20 cellular contexts compared by ENCODE assay signal in the genomic region with DNA sequence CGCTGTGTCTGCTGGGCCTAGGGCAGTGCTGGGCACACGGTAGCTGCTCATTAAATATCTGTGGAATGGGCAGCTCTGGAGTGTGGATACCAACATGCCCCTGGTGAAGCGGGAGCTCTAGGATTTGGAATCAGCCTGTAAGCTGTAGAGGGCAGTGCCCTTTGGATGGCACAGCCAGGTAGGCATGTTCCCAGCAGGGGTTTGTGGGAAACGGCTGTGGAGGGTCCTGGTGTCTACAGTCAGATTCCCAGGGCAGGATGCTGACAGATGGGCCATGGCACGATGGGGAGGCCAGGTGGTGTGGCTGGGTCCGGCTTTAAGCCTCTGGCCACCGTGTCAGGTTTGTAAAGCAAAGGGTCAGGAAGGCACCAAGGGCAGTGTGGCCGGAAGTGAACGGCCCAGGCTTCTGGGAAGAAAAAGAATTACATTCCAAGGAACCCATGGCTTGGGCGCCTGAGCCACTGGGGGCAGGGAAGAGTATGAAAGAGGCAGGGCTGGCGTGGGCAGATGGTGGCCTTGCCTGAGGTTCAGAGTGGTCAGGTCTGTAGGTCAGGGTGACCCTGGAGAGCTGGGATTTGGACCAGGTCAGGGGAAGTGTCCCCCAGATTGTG. TPM values are rescaled to one million over a fixed set of nuclear protein-coding genes. Genes with fewer than 3 reads are reported as not detected.
DNase-seq lines count a peak whose midpoint lies in the region; ATAC-seq, FAIRE-seq and TF ChIP-seq lines count a peak whose summit lies in the region.
"Had no signal": no experiment of that assay in that cellular context is flagged by ENCODE, and none has a peak within 500 bp of the region (broad histone marks: within the 10 kb centered on the region; RNA-seq: fewer than 3 reads in every experiment).

No MANE protein-coding gene starts in this region.

- H3K27ac ChIP-seq in HepG2 (ENCODE audit: extremely low read length, insufficient read depth, low read length) (no peak overlapping the region), right lobe of liver (no peak overlapping the region), SJCRH30 (peak overlapping the region; percentile 9; the same call in 1 of the 2 replicates)
- H3K27ac ChIP-seq: BLaER1 had no signal

- no peak overlapping the region for H2AFZ ChIP-seq in HepG2 (ENCODE audit: low read length)

- H3K27me3 ChIP-seq in HepG2 (ENCODE audit: control insufficient read depth in 1 of 2, insufficient read depth in 2 of 2, low read length in 2 of 2), result peaks cover 0 to 18% of the 10 kb centered on the region in 2 experiments; a peak in 1 of 5 replicates
- H3K27me3 ChIP-seq in right lobe of liver, result no peaks in the 10 kb centered on the region
- no peaks in the 10 kb centered on the region for H3K27me3 ChIP-seq in SJCRH30
- H3K27me3 ChIP-seq: BLaER1 had no signal

- H3K9ac ChIP-seq in HepG2 (ENCODE audit: insufficient read depth, low read depth, low read length), result no peak overlapping the region
- H3K9ac ChIP-seq: BLaER1 had no signal

- H3K4me1 ChIP-seq in HepG2 (ENCODE audit: insufficient read depth, low read length) (peaks cover 59% of the 10 kb centered on the region), right lobe of liver (peaks cover 0 to 3% (median 0%) of the 10 kb centered on the region in 4 donors), SJCRH30 (peaks cover 39% of the 10 kb centered on the region)

- WGBS in HepG2 (ENCODE audit: low lambda C conversion rate), result 34% methylated on average over 11 of the region's 11 CpGs
- WGBS in right lobe of liver (ENCODE audit: insufficient coverage, low coverage, low lambda C conversion rate, missing lambda C conversion rate), result 58% methylated on average over 8 of the region's 11 CpGs

- H3K4me2 ChIP-seq in HepG2 (ENCODE audit: low read depth, low read length), result no peak overlapping the region
- H3K4me2 ChIP-seq: BLaER1 had no signal

- H3K36me3 ChIP-seq in HepG2 (replicated peaks in 1 of 2; ENCODE audit: control insufficient read depth in 1 of 2, insufficient read depth in 2 of 2, low read length in 2 of 2), result no peaks in the 10 kb centered on the region
- H3K36me3 ChIP-seq in right lobe of liver, result no peaks in the 10 kb centered on the region
- H3K36me3 ChIP-seq in SJCRH30, result no peaks in the 10 kb centered on the region
- H3K36me3 ChIP-seq: BLaER1 had no signal

- no peak for TF ChIP-seq POLR2A in HepG2 (IDR thresholded peaks at IDR 0.05; ENCODE audit: insufficient read depth in 1 of 2, low read depth in 2 of 2, low read length in 2 of 2)
- TF ChIP-seq POLR2A in right lobe of liver (IDR thresholded peaks at IDR 0.05), result no peak

- intact Hi-C loops in HepG2 (cut with micrococcal nuclease; ENCODE audit: unreplicated experiment), result no loop called here
- intact Hi-C loops in right lobe of liver (cut with DNase I), result loop anchor here in 1 of 2 donors (5.0 kb wide), 1 partner anchor 86 kb away; a partner anchor contains a TSS

- peaks cover 15% of the 10 kb centered on the region for H3K4me1 Mint-ChIP-seq in nephron
- H3K4me1 Mint-ChIP-seq in naive thymus-derived CD8-positive, alpha-beta T cell, result peaks cover 2 to 9% (median 6%) of the 10 kb centered on the region in 4 donors

- H4K20me1 ChIP-seq in HepG2 (ENCODE audit: insufficient read depth, low read length), result no peaks in the 10 kb centered on the region
- H4K20me1 ChIP-seq: BLaER1 had no signal

- FAIRE-seq in HepG2 (lab: Jason Lieb, UNC), result no peak
- FAIRE-seq: GM12891 had no signal

- no peak for TF ChIP-seq RAD21 in HepG2 (CRISPR knock-in tag; IDR thresholded peaks at IDR 0.05)

- TF ChIP-seq CTCF in HepG2 (CRISPR knock-in tag; IDR thresholded peaks at IDR 0.05) (no peak), right lobe of liver (IDR thresholded peaks at IDR 0.05) (no peak), nephron (IDR thresholded peaks at IDR 0.05; ENCODE audit: unreplicated experiment in 3 of 3) (no peak)

- H3K9me3 ChIP-seq in HepG2 (ENCODE audit: low read length) (no peaks in the 10 kb centered on the region), right lobe of liver (no peaks in the 10 kb centered on the region), SJCRH30 (replicated peaks) (no peaks in the 10 kb centered on the region)
- H3K9me3 ChIP-seq: BLaER1 had no signal

- H3K9me3 Mint-ChIP-seq in nephron, result no peaks in the 10 kb centered on the region
- H3K9me3 Mint-ChIP-seq in naive thymus-derived CD8-positive, alpha-beta T cell, result no peaks in the 10 kb centered on the region
- H3K9me3 Mint-ChIP-seq: CD4-positive, alpha-beta memory T cell; HFFc6 had no signal

- peak overlapping the region in 1 of 3 experiments; percentile 26 for H3K4me3 Mint-ChIP-seq in nephron
- no peak overlapping the region for H3K4me3 Mint-ChIP-seq in naive thymus-derived CD8-positive, alpha-beta T cell
- H3K4me3 Mint-ChIP-seq: CD4-positive, alpha-beta memory T cell; HFFc6 had no signal

- CTCF ChIA-PET in HepG2 (lab: Yijun Ruan, JAX; ENCODE audit: low intra/inter-chr PET ratio, low total read pairs), result no interaction called here

- BruUV-seq in HepG2 (replicated peaks; lab: Mats Ljungman, UMichigan), result no TSS peak

- in situ Hi-C loops in HepG2 (cut with HindIII; ENCODE audit: extremely low pct_ligation_motif_present, low pct_unique_long_range_greater_than_20kb), result no loop called here

- ATAC-seq in HepG2 (no peak), right lobe of liver (no peak), HG03469 (IDR thresholded peaks at IDR 0.05; ENCODE audit: unreplicated experiment) (no peak), GM21717 (IDR thresholded peaks at IDR 0.05; ENCODE audit: unreplicated experiment) (no peak)
- no peak for ATAC-seq in naive thymus-derived CD8-positive, alpha-beta T cell
- ATAC-seq: PC-3 had no signal

- POLR2A ChIA-PET in HepG2 (lab: Yijun Ruan, JAX), result interaction anchor here (4.7 kb wide), 1 partner anchor 86 kb away, joined by 58 read pairs; a partner anchor contains a TSS
- POLR2A ChIA-PET in naive thymus-derived CD8-positive, alpha-beta T cell (lab: Charles Lee), result no interaction called here

- peaks cover 4% of the 10 kb centered on the region for H3K27me3 Mint-ChIP-seq in nephron (ENCODE audit: low read depth)
- H3K27me3 Mint-ChIP-seq in naive thymus-derived CD8-positive, alpha-beta T cell, result peaks cover 0 to 3% (median 0%) of the 10 kb centered on the region in 5 donors

- H3K79me2 ChIP-seq in HepG2 (ENCODE audit: insufficient read depth, low read length), result no peaks in the 10 kb centered on the region

- TF ChIP-seq EP300 in HepG2 (IDR thresholded peaks at IDR 0.05; ENCODE audit: low read depth in 2 of 2, low read length in 2 of 2), result no peak
- TF ChIP-seq EP300 in HepG2 (CRISPR knock-in tag; IDR thresholded peaks at IDR 0.05; ENCODE audit: borderline replicate concordance), result no peak

- H3K27ac Mint-ChIP-seq in nephron, result peak overlapping the region; percentile 19 to 70 (median 26)
- H3K27ac Mint-ChIP-seq in naive thymus-derived CD8-positive, alpha-beta T cell, result no peak overlapping the region
- H3K27ac Mint-ChIP-seq: CD4-positive, alpha-beta memory T cell; HFFc6 had no signal

- H3K4me3 ChIP-seq in HepG2 (replicated peaks in 1 of 3; ENCODE audit: insufficient read depth in 1 of 3, low read depth in 2 of 3, low read length in 3 of 3) (no peak overlapping the region), right lobe of liver (no peak overlapping the region), SJCRH30 (no peak overlapping the region)
- H3K4me3 ChIP-seq: BLaER1 had no signal

- DNase-seq in HepG2 (ENCODE audit: low spot score) (no peak), right lobe of liver (no peak), SJCRH30 (no peak)
- DNase-seq in naive thymus-derived CD8-positive, alpha-beta T cell, result no peak
- DNase-seq: CD4-positive, alpha-beta memory T cell; DMS53; HFFc6; Kasumi-1; MM.1S; NCI-H1105; NCI-H1694; NCI-H2081 treated with DMSO at 0.1 percent for 48 hours; NCI-H446 treated with DMSO at 0.1 percent for 48 hours; NCI-H748 treated with DMSO at 0.1 percent for 48 hours; PC-3 had no signal

- H3K36me3 Mint-ChIP-seq in nephron (ENCODE audit: low read depth), result no peaks in the 10 kb centered on the region
- H3K36me3 Mint-ChIP-seq in naive thymus-derived CD8-positive, alpha-beta T cell, result no peaks in the 10 kb centered on the region
- H3K36me3 Mint-ChIP-seq: CD4-positive, alpha-beta memory T cell had no signal

TF ChIP-seq in HepG2, 621 proteins besides CTCF, POLR2A, EP300 and RAD21 (continues in another document):
- no peak for TF ChIP-seq TGIF2 (CRISPR knock-in tag; IDR thresholded peaks at IDR 0.05)

RNA-seq across cellular contexts. Expression of a gene that starts 44.8 kb away (rescaled TPM):
- total RNA-seq in HepG2 (2016; rRNA removed; fragmentation: Illumina TruSeq; extraction: Trizol) (81.3 and 85.1 TPM in 2 replicates), right lobe of liver (10 to 100 TPM; 38.2 to 49.4 (median 44.3) TPM)
- 39.8 and 41.0 TPM in 2 replicates for total RNA-seq in HepG2 (2016; cell fraction: cytosol; rRNA removed; fragmentation: Illumina TruSeq; extraction: Trizol; ENCODE audit: low read depth)
- 75.7 and 82.4 TPM in 2 replicates for total RNA-seq in HepG2 (2016; cell fraction: insoluble cytoplasmic fraction; rRNA removed; fragmentation: Illumina TruSeq; extraction: Trizol)
- total RNA-seq in HepG2 (2016; cell fraction: membrane; rRNA removed; fragmentation: Illumina TruSeq; extraction: Trizol), result 77.9 and 85.1 TPM in 2 replicates
- 90.9 and 96.1 TPM in 2 replicates for total RNA-seq in HepG2 (2016; cell fraction: nucleus; rRNA removed; fragmentation: Illumina TruSeq; extraction: Trizol)
- 102 and 132 TPM in 2 replicates for polyA plus RNA-seq in HepG2 (2011; rRNA removed)
- polyA plus RNA-seq in HepG2 (2011; cell fraction: cytosol; rRNA removed), result 86.6 and 115 TPM in 2 replicates
- 112 and 127 TPM in 2 replicates for polyA plus RNA-seq in HepG2 (2011; cell fraction: nucleus; rRNA removed)
- 131 and 175 TPM in 2 replicates for polyA plus RNA-seq in HepG2 (2012)
- polyA plus RNA-seq in HepG2 (2016; cell fraction: cytosol; fragmentation: Illumina TruSeq; extraction: Trizol; ENCODE audit: low read depth), result 88.5 and 88.7 TPM in 2 replicates
- polyA plus RNA-seq in HepG2 (2016; cell fraction: insoluble cytoplasmic fraction; fragmentation: Illumina TruSeq; extraction: Trizol; ENCODE audit: low read depth), result 203 and 260 TPM in 2 replicates
- polyA plus RNA-seq in HepG2 (2016; cell fraction: membrane; fragmentation: Illumina TruSeq; extraction: Trizol; ENCODE audit: low read depth), result 179 and 185 TPM in 2 replicates
- polyA plus RNA-seq in HepG2 (2016; cell fraction: nucleus; fragmentation: Illumina TruSeq; extraction: Trizol; ENCODE audit: insufficient read depth, low read depth), result 152 and 171 TPM in 2 replicates
- 54.3 and 62.1 TPM in 2 replicates for polyA minus RNA-seq in HepG2 (2011; rRNA and poly(A)+ RNA removed; ENCODE audit: low replicate concordance)
- 50.5 and 51.3 TPM in 2 replicates for polyA minus RNA-seq in HepG2 (2011; cell fraction: cytosol; rRNA and poly(A)+ RNA removed)
- 273 and 299 TPM in 2 replicates for polyA minus RNA-seq in HepG2 (2011; cell fraction: nucleus; rRNA and poly(A)+ RNA removed)
- total RNA-seq in SJCRH30 (2014; rRNA removed; shearing (Covaris generic)), result 216 and 249 TPM in 2 replicates
- 100 to 1,000 TPM; 154 to 165 TPM for total RNA-seq in naive thymus-derived CD8-positive, alpha-beta T cell
- 100 to 1,000 TPM; 141 to 155 (median 148) TPM for polyA plus RNA-seq in naive thymus-derived CD8-positive, alpha-beta T cell

Comparison
In these comparisons a context has a peak if more than half of its experiments do, and no peak if none do; other contexts are left out.
1. H3K27ac Mint-ChIP-seq: peak in nephron (3 of 3); none in naive thymus-derived CD8-positive, alpha-beta T cell (0 of 10).